In genomic region chr2:44268259-44268649, GRCh38 we compare ENCODE assay signal across 14 cellular contexts. TPM values are rescaled to one million over a fixed set of nuclear protein-coding genes. Genes with fewer than 3 reads are reported as not detected.
DNase-seq lines count a peak whose midpoint lies in the region; ATAC-seq, FAIRE-seq and TF ChIP-seq lines count a peak whose summit lies in the region.
"Had no signal": no experiment of that assay in that cellular context is flagged by ENCODE, and none has a peak within 500 bp of the region (broad histone marks: within the 10 kb centered on the region; RNA-seq: fewer than 3 reads in every experiment).

No MANE protein-coding gene starts in this region.

- no peak overlapping the region for H2BK5ac ChIP-seq in mesendoderm (ENCODE audit: low read length)

- WGBS in HepG2 (ENCODE audit: low lambda C conversion rate): 16% methylated on average over 2 of the region's 2 CpGs
- 73% methylated on average over 2 of the region's 2 CpGs for WGBS in right lobe of liver (ENCODE audit: insufficient coverage, low coverage, low lambda C conversion rate, missing lambda C conversion rate)
- WGBS in mesendoderm (ENCODE audit: extremely low coverage, insufficient coverage, low lambda C conversion rate): no CpG with 5 or more reads among the region's 2 CpGs
- 0 to 3% methylated on average over 2 of the region's 2 CpGs for WGBS in aorta, 2 donors

- TF ChIP-seq CTCF in HepG2 (CRISPR knock-in tag; IDR thresholded peaks at IDR 0.05): no peak
- no peak for TF ChIP-seq CTCF in right lobe of liver (IDR thresholded peaks at IDR 0.05)
- peak in 3 of 56 donors; percentile 1 to 10 (median 7) for TF ChIP-seq CTCF in dorsolateral prefrontal cortex (IDR thresholded peaks at IDR 0.05 in 54 of 56, conservative IDR thresholded peaks at IDR 0.05 in 2 of 56; ENCODE audit: low read depth in 1 of 56, partially characterized antibody in 56 of 56)

- no peak overlapping the region for H2BK15ac ChIP-seq in mesendoderm (replicated peaks; ENCODE audit: low read depth)

- TF ChIP-seq EP300 in HepG2 (IDR thresholded peaks at IDR 0.05; ENCODE audit: low read depth in 2 of 2, low read length in 2 of 2) (no peak), HepG2 (CRISPR knock-in tag; IDR thresholded peaks at IDR 0.05; ENCODE audit: borderline replicate concordance) (no peak)

- H3K36me3 ChIP-seq in HepG2 (replicated peaks in 1 of 2; ENCODE audit: control insufficient read depth in 1 of 2, insufficient read depth in 2 of 2, low read length in 2 of 2) (no peaks in the 10 kb centered on the region), right lobe of liver (no peaks in the 10 kb centered on the region), mesendoderm (ENCODE audit: control insufficient read depth, insufficient read depth, low read length) (no peaks in the 10 kb centered on the region), aorta (ENCODE audit: control insufficient read depth in 1 of 2, insufficient read depth in 2 of 2, low read length in 1 of 2) (no peaks in the 10 kb centered on the region)
- H3K36me3 ChIP-seq: adrenal gland, thyroid gland had no signal

- H3K4me3 ChIP-seq in HepG2 (replicated peaks in 1 of 3; ENCODE audit: insufficient read depth in 1 of 3, low read depth in 2 of 3, low read length in 3 of 3) (no peak overlapping the region), right lobe of liver (no peak overlapping the region), dorsolateral prefrontal cortex (peak overlapping the region in 4 of 59 donors; percentile 4 to 11 (median 7)), mesendoderm (ENCODE audit: low read length) (no peak overlapping the region), aorta (ENCODE audit: low read length in 2 of 2) (no peak overlapping the region)
- H3K4me3 ChIP-seq: adrenal gland, thyroid gland had no signal

- H2AFZ ChIP-seq in HepG2 (ENCODE audit: low read length): no peak overlapping the region

- H3K27me3 ChIP-seq in HepG2 (ENCODE audit: control insufficient read depth in 1 of 2, insufficient read depth in 2 of 2, low read length in 2 of 2) (no peaks in the 10 kb centered on the region; a peak in 1 of 5 replicates), right lobe of liver (no peaks in the 10 kb centered on the region), dorsolateral prefrontal cortex (no peaks in the 10 kb centered on the region), mesendoderm (ENCODE audit: insufficient read depth, low read length, poor library complexity) (no peaks in the 10 kb centered on the region), aorta (ENCODE audit: control insufficient read depth in 1 of 2, insufficient read depth in 2 of 2, low read length in 1 of 2) (no peaks in the 10 kb centered on the region)
- H3K27me3 ChIP-seq: adrenal gland, thyroid gland had no signal

- H3K56ac ChIP-seq in mesendoderm (ENCODE audit: low read length): no peak overlapping the region

- no TSS peak for BruUV-seq in HepG2 (replicated peaks; lab: Mats Ljungman, UMichigan)

- H3K79me2 ChIP-seq in HepG2 (ENCODE audit: insufficient read depth, low read length) (no peaks in the 10 kb centered on the region), mesendoderm (ENCODE audit: control insufficient read depth, insufficient read depth, low read length) (no peaks in the 10 kb centered on the region)

- no peaks in the 10 kb centered on the region; the same call in 1 of the 2 replicates for H3K4me1 ChIP-seq in HepG2 (ENCODE audit: insufficient read depth, low read length)
- no peaks in the 10 kb centered on the region for H3K4me1 ChIP-seq in right lobe of liver
- no peaks in the 10 kb centered on the region for H3K4me1 ChIP-seq in mesendoderm (ENCODE audit: control insufficient read depth, low read depth, low read length)
- H3K4me1 ChIP-seq in aorta (ENCODE audit: control insufficient read depth in 1 of 2, insufficient read depth in 2 of 2, low read length in 2 of 2): peaks cover 0 to 9% of the 10 kb centered on the region in 2 donors

- no peak overlapping the region for H4K8ac ChIP-seq in mesendoderm (ENCODE audit: low read depth, low read length)

- no peak overlapping the region for H3K9ac ChIP-seq in HepG2 (ENCODE audit: insufficient read depth, low read depth, low read length)
- H3K9ac ChIP-seq in mesendoderm (ENCODE audit: low read length): no peak overlapping the region

- ATAC-seq in HepG2 (no peak), right lobe of liver (no peak), aorta (ENCODE audit: low FRiP score) (peak; percentile 61), GM18519 (IDR thresholded peaks at IDR 0.05; ENCODE audit: low FRiP score, unreplicated experiment) (no peak)

- no peak overlapping the region for H4K5ac ChIP-seq in mesendoderm (ENCODE audit: low read length)

- no peak for TF ChIP-seq RAD21 in HepG2 (CRISPR knock-in tag; IDR thresholded peaks at IDR 0.05)

- in situ Hi-C loops in HepG2 (cut with HindIII; ENCODE audit: extremely low pct_ligation_motif_present, low pct_unique_long_range_greater_than_20kb): no loop called here

- no peaks in the 10 kb centered on the region for H3K9me3 ChIP-seq in HepG2 (ENCODE audit: low read length)
- no peaks in the 10 kb centered on the region for H3K9me3 ChIP-seq in right lobe of liver
- no peaks in the 10 kb centered on the region for H3K9me3 ChIP-seq in aorta (ENCODE audit: control insufficient read depth, low read length)
- H3K9me3 ChIP-seq: adrenal gland, thyroid gland had no signal

- H2BK120ac ChIP-seq in mesendoderm (ENCODE audit: low read depth, low read length): no peak overlapping the region

- H4K20me1 ChIP-seq in HepG2 (ENCODE audit: insufficient read depth, low read length): no peaks in the 10 kb centered on the region

- intact Hi-C loops in HepG2 (cut with micrococcal nuclease; ENCODE audit: unreplicated experiment): no loop called here
- intact Hi-C loops in right lobe of liver (cut with DNase I): no loop called here
- intact Hi-C loops in dorsolateral prefrontal cortex (cut with DNase I): no loop called here
- intact Hi-C loops in aorta (cut with DNase I): loop anchor here in 1 of 2 donors (2.0 kb wide), 1 partner anchor 99 kb away; the partner anchor contains the start of gene PPM1B

- H3K4ac ChIP-seq in mesendoderm (ENCODE audit: low read depth, low read length): no peak overlapping the region

- TF ChIP-seq POLR2A in HepG2 (IDR thresholded peaks at IDR 0.05; ENCODE audit: insufficient read depth in 1 of 2, low read depth in 2 of 2, low read length in 2 of 2): no peak
- no peak for TF ChIP-seq POLR2A in right lobe of liver (IDR thresholded peaks at IDR 0.05)

- CTCF ChIA-PET in HepG2 (lab: Yijun Ruan, JAX; ENCODE audit: low intra/inter-chr PET ratio, low total read pairs): no interaction called here

- POLR2A ChIA-PET in HepG2 (lab: Yijun Ruan, JAX): no interaction called here

- no peak overlapping the region for H3K4me2 ChIP-seq in HepG2 (ENCODE audit: low read depth, low read length)
- no peak overlapping the region for H3K4me2 ChIP-seq in mesendoderm (ENCODE audit: low read length)

- FAIRE-seq in HepG2 (lab: Jason Lieb, UNC): no peak

- H3K27ac ChIP-seq in HepG2 (ENCODE audit: extremely low read length, insufficient read depth, low read length) (no peak overlapping the region), right lobe of liver (no peak overlapping the region), dorsolateral prefrontal cortex (peak overlapping the region; percentile 62 to 97 (median 90)), mesendoderm (ENCODE audit: low read depth, low read length) (no peak overlapping the region), aorta (ENCODE audit: low read depth in 1 of 2, low read length in 2 of 2) (peak overlapping the region; percentile 83)
- H3K27ac ChIP-seq: thyroid gland had no signal

- H3K18ac ChIP-seq in mesendoderm (ENCODE audit: low read length): no peak overlapping the region

- DNase-seq in HepG2 (ENCODE audit: low spot score): no peak
- DNase-seq in right lobe of liver: no peak
- DNase-seq in dorsolateral prefrontal cortex: no peak
- peak; percentile 80 for DNase-seq in mesendoderm
- no peak for DNase-seq in aorta
- DNase-seq in NCI-H82 (lab: John Stamatoyannopoulos, UW): no peak
- DNase-seq in NCI-H1694 treated with DMSO at 0.1 percent for 48 hours (lab: John Stamatoyannopoulos, UW): no peak
- DNase-seq: activated CD4-positive, alpha-beta T cell treated with anti-CD3 and anti-CD28 coated beads, Interleukin-2, amount 50 U/mL, for 48 hours; NCI-H345; stimulated activated CD4-positive, alpha-beta T cell treated with anti-CD3 and anti-CD28 coated beads, Interleukin-2, amount 100 ng/mL, for 48 hours; SW 1271; thyroid gland had no signal

- H3K79me1 ChIP-seq in mesendoderm (ENCODE audit: low read length): no peaks in the 10 kb centered on the region

- H3K23ac ChIP-seq in mesendoderm (ENCODE audit: low read length): no peak overlapping the region

- no peak overlapping the region for H2AK5ac ChIP-seq in mesendoderm (ENCODE audit: low read length)

RNA-seq across cellular contexts. Expression of gene SLC3A1, which starts 7.0 kb away (rescaled TPM):
- total RNA-seq in HepG2 (2016; rRNA removed; fragmentation: Illumina TruSeq; extraction: Trizol) (not detected in 2 replicates), right lobe of liver (10 to 100 TPM in 3 of 6 experiments, 1 to 10 TPM in 2, under 1 TPM in 1; 0.89 to 58.2 (median 15.3) TPM), dorsolateral prefrontal cortex (1 to 10 TPM in 47 of 120 experiments, under 1 TPM in 66, not detected in 7; 0.19 to 2.7 (median 0.90) TPM), aorta (under 1 TPM; 0.24 to 0.26 TPM)
- not detected in 2 replicates for total RNA-seq in HepG2 (2016; cell fraction: cytosol; rRNA removed; fragmentation: Illumina TruSeq; extraction: Trizol; ENCODE audit: low read depth)
- not detected in 2 replicates for total RNA-seq in HepG2 (2016; cell fraction: insoluble cytoplasmic fraction; rRNA removed; fragmentation: Illumina TruSeq; extraction: Trizol)
- total RNA-seq in HepG2 (2016; cell fraction: membrane; rRNA removed; fragmentation: Illumina TruSeq; extraction: Trizol): not detected in 2 replicates
- not detected in 2 replicates for total RNA-seq in HepG2 (2016; cell fraction: nucleus; rRNA removed; fragmentation: Illumina TruSeq; extraction: Trizol)
- polyA plus RNA-seq in HepG2 (2011; rRNA removed) (0.15 and 0.18 TPM in 2 replicates), aorta (1 to 10 TPM in 1 of 2 donors, under 1 TPM in 1; 0.33 to 5.4 TPM)
- polyA plus RNA-seq in HepG2 (2011; cell fraction: cytosol; rRNA removed): 0.03 and 0.15 TPM in 2 replicates
- 0.10 TPM in 1 of 2 replicates, not detected in the other for polyA plus RNA-seq in HepG2 (2011; cell fraction: nucleus; rRNA removed)
- polyA plus RNA-seq in HepG2 (2012): 0.19 and 0.35 TPM in 2 replicates
- not detected in 2 replicates for polyA plus RNA-seq in HepG2 (2016; cell fraction: cytosol; fragmentation: Illumina TruSeq; extraction: Trizol; ENCODE audit: low read depth)
- not detected in 2 replicates for polyA plus RNA-seq in HepG2 (2016; cell fraction: insoluble cytoplasmic fraction; fragmentation: Illumina TruSeq; extraction: Trizol; ENCODE audit: low read depth)
- polyA plus RNA-seq in HepG2 (2016; cell fraction: membrane; fragmentation: Illumina TruSeq; extraction: Trizol; ENCODE audit: low read depth): not detected in 2 replicates
- 0.31 TPM in 1 of 2 replicates, not detected in the other for polyA plus RNA-seq in HepG2 (2016; cell fraction: nucleus; fragmentation: Illumina TruSeq; extraction: Trizol; ENCODE audit: insufficient read depth, low read depth)
- 0.42 TPM in 1 of 2 replicates, not detected in the other for polyA minus RNA-seq in HepG2 (2011; rRNA and poly(A)+ RNA removed; ENCODE audit: low replicate concordance)
- polyA minus RNA-seq in HepG2 (2011; cell fraction: cytosol; rRNA and poly(A)+ RNA removed): not detected in 2 replicates
- polyA minus RNA-seq in HepG2 (2011; cell fraction: nucleus; rRNA and poly(A)+ RNA removed): 0.26 and 0.37 TPM in 2 replicates
- polyA plus RNA-seq in mesendoderm (2013, experiment 1 of 2): 0.04 TPM
- 0.01 TPM for polyA plus RNA-seq in mesendoderm (2013, experiment 2 of 2)
- total RNA-seq: thyroid gland had no signal

Comparison
In these comparisons a context has a peak if more than half of its experiments do, and no peak if none do; other contexts are left out.
1. H3K27ac ChIP-seq: peak in dorsolateral prefrontal cortex (59 of 59) and aorta (2 of 2); none in HepG2 (single experiment), right lobe of liver (0 of 3) and mesendoderm (single experiment).